In genomic region chr5:115624994-115625393, GRCh38 we compare ENCODE assay signal across 8 cellular contexts. TPM values are rescaled to one million over a fixed set of nuclear protein-coding genes. Genes with fewer than 3 reads are reported as not detected.
A peak's percentile ranks its signal among the peaks of the same experiment; 100 is the strongest.
DNase-seq lines count a peak whose midpoint lies in the region; ATAC-seq and TF ChIP-seq lines count a peak whose summit lies in the region.

No MANE protein-coding gene starts in this region.

- no peaks in the 10 kb centered on the region for H3K27me3 ChIP-seq in BE2C
- no peaks in the 10 kb centered on the region for H3K27me3 ChIP-seq in HUES6 (ENCODE audit: control insufficient read depth, insufficient read depth, low read length)
- H3K27me3 ChIP-seq in muscle layer of duodenum (ENCODE audit: low read depth, low read length): no peaks in the 10 kb centered on the region

- peak overlapping the region; percentile 60 for H3K27ac Mint-ChIP-seq in chondrocyte (ENCODE audit: unreplicated experiment)
- H3K27ac Mint-ChIP-seq in activated CD8-positive, alpha-beta T cell treated with anti-CD3 and anti-CD28 coated beads, Interleukin-2, amount 10 ng/mL, durations not matched to agents 7 days and 5 days: no peak overlapping the region

- POLR2A ChIA-PET in activated CD8-positive, alpha-beta T cell treated with anti-CD3 and anti-CD28 coated beads, Interleukin-2, amount 10 ng/mL, durations not matched to agents 7 days and 5 days (lab: Charles Lee): interaction anchor here (0.8 to 4.0 kb wide), 8 partner anchors 9 to 218 kb away, joined by 3 to 33 read pairs (median 3); partner anchors contain the start of genes AP3S1, ATG12, FEM1C and TICAM2

- H3K27ac ChIP-seq in HUES6 (ENCODE audit: low read depth, low read length) (no peak overlapping the region), muscle layer of duodenum (ENCODE audit: low read length) (peak overlapping the region; percentile 88)

- H3K4me3 Mint-ChIP-seq in chondrocyte (ENCODE audit: unreplicated experiment): no peak overlapping the region
- H3K4me3 Mint-ChIP-seq in activated CD8-positive, alpha-beta T cell treated with anti-CD3 and anti-CD28 coated beads, Interleukin-2, amount 10 ng/mL, durations not matched to agents 7 days and 5 days: no peak overlapping the region

- no peak for TF ChIP-seq CTCF in BE2C (IDR thresholded peaks at IDR 0.05; ENCODE audit: low read depth, low read length)
- TF ChIP-seq CTCF in chondrocyte (IDR thresholded peaks at IDR 0.05): no peak

- H3K27me3 Mint-ChIP-seq in chondrocyte (ENCODE audit: low read depth): no peaks in the 10 kb centered on the region
- H3K27me3 Mint-ChIP-seq in activated CD8-positive, alpha-beta T cell treated with anti-CD3 and anti-CD28 coated beads, Interleukin-2, amount 10 ng/mL, durations not matched to agents 7 days and 5 days (ENCODE audit: low read depth): peaks cover 4% of the 10 kb centered on the region

- ATAC-seq in activated CD8-positive, alpha-beta T cell treated with anti-CD3 and anti-CD28 coated beads, Interleukin-2, amount 10 ng/mL, durations not matched to agents 7 days and 5 days: no peak

- peaks cover 8% of the 10 kb centered on the region for H3K36me3 ChIP-seq in BE2C
- H3K36me3 ChIP-seq in HUES6 (ENCODE audit: control insufficient read depth, insufficient read depth, low read length): peaks cover 12% of the 10 kb centered on the region
- H3K36me3 ChIP-seq in muscle layer of duodenum (ENCODE audit: control insufficient read depth in 1 of 2, insufficient read depth in 2 of 2, low read length in 2 of 2): peaks cover 4 to 8% of the 10 kb centered on the region in 2 donors

- H3K4me1 Mint-ChIP-seq in chondrocyte (ENCODE audit: low read depth): peaks cover 23% of the 10 kb centered on the region
- peaks cover 27% of the 10 kb centered on the region for H3K4me1 Mint-ChIP-seq in activated CD8-positive, alpha-beta T cell treated with anti-CD3 and anti-CD28 coated beads, Interleukin-2, amount 10 ng/mL, durations not matched to agents 7 days and 5 days (ENCODE audit: low read depth)

- DNase-seq in BE2C: no peak
- no peak for DNase-seq in chondrocyte (ENCODE audit: low spot score)
- DNase-seq in activated effector memory CD4-positive, alpha-beta T cell treated with Interleukin-2 at 50 U/mL for 16 hours: no peak
- DNase-seq in NCI-H1930 (lab: John Stamatoyannopoulos, UW): no peak
- no peak for DNase-seq in OCI-M1 (lab: John Stamatoyannopoulos, UW)
- DNase-seq in activated CD8-positive, alpha-beta T cell treated with anti-CD3 and anti-CD28 coated beads, Interleukin-2, amount 10 ng/mL, durations not matched to agents 7 days and 5 days: no peak

- H3K9me3 Mint-ChIP-seq in chondrocyte (ENCODE audit: low read depth): peaks cover 2% of the 10 kb centered on the region
- H3K9me3 Mint-ChIP-seq in activated CD8-positive, alpha-beta T cell treated with anti-CD3 and anti-CD28 coated beads, Interleukin-2, amount 10 ng/mL, durations not matched to agents 7 days and 5 days (ENCODE audit: insufficient read depth): no peaks in the 10 kb centered on the region

- peak overlapping the region; percentile 87 for H3K4me3 ChIP-seq in BE2C (ENCODE audit: low read depth, low read length)
- H3K4me3 ChIP-seq in HUES6 (ENCODE audit: low read depth, low read length): peak overlapping the region; percentile 94
- H3K4me3 ChIP-seq in muscle layer of duodenum (ENCODE audit: low read depth in 1 of 2, low read length in 2 of 2): peak overlapping the region; percentile 81 to 93

- peak overlapping the region; percentile 97 for H3K9ac ChIP-seq in HUES6 (ENCODE audit: low read length)

- H3K9me3 ChIP-seq in BE2C (no peaks in the 10 kb centered on the region), HUES6 (ENCODE audit: control insufficient read depth, insufficient read depth, low read depth, low read length) (no peaks in the 10 kb centered on the region), muscle layer of duodenum (ENCODE audit: control insufficient read depth in 1 of 2, low read length in 2 of 2) (no peaks in the 10 kb centered on the region)

- CTCF ChIA-PET in activated CD8-positive, alpha-beta T cell treated with anti-CD3 and anti-CD28 coated beads, Interleukin-2, amount 10 ng/mL, durations not matched to agents 7 days and 5 days (lab: Charles Lee): interaction anchor here (1.2 to 3.8 kb wide), 5 partner anchors 10 to 443 kb away, joined by 3 to 20 read pairs (median 14); no protein-coding TSS in a partner anchor

- peaks cover 2% of the 10 kb centered on the region for H3K36me3 Mint-ChIP-seq in chondrocyte (ENCODE audit: low read depth)
- H3K36me3 Mint-ChIP-seq in activated CD8-positive, alpha-beta T cell treated with anti-CD3 and anti-CD28 coated beads, Interleukin-2, amount 10 ng/mL, durations not matched to agents 7 days and 5 days (ENCODE audit: low read depth): peaks cover 27% of the 10 kb centered on the region

- peaks cover 10% of the 10 kb centered on the region for H3K4me1 ChIP-seq in BE2C
- H3K4me1 ChIP-seq in HUES6 (ENCODE audit: control insufficient read depth, insufficient read depth, low read length): peaks cover 19% of the 10 kb centered on the region
- peaks cover 19 to 27% of the 10 kb centered on the region in 2 donors for H3K4me1 ChIP-seq in muscle layer of duodenum (ENCODE audit: control insufficient read depth in 1 of 2, insufficient read depth in 2 of 2, low read length in 2 of 2)

RNA-seq across cellular contexts. Expression of gene TMED7, which starts 0.8 kb away (rescaled TPM):
- polyA plus RNA-seq in BE2C (2012; ENCODE audit: insufficient read depth, insufficient read length, low read depth): 69.5 TPM
- total RNA-seq in chondrocyte: 122 to 146 TPM (median 132 TPM) in 3 replicates
- 10 to 100 TPM; 40.5 to 48.9 TPM for total RNA-seq in activated CD8-positive, alpha-beta T cell treated with anti-CD3 and anti-CD28 coated beads, Interleukin-2, amount 10 ng/mL, durations not matched to agents 7 days and 5 days

RNA-seq across cellular contexts. Expression of gene TICAM2, which starts 22.7 kb away (rescaled TPM):
- polyA plus RNA-seq in BE2C (2012; ENCODE audit: insufficient read depth, insufficient read length, low read depth): not detected
- 3.2 to 4.7 TPM (median 4.0 TPM) in 3 replicates for total RNA-seq in chondrocyte
- under 1 TPM; 0.47 to 0.55 TPM for total RNA-seq in activated CD8-positive, alpha-beta T cell treated with anti-CD3 and anti-CD28 coated beads, Interleukin-2, amount 10 ng/mL, durations not matched to agents 7 days and 5 days
